ENCODE assay signal across 8 cellular contexts in genomic region chr15:55789066-55789660, GRCh38. TPM values are rescaled to one million over a fixed set of nuclear protein-coding genes. Genes with fewer than 3 reads are reported as not detected.
DNase-seq lines count a peak whose midpoint lies in the region; ATAC-seq, FAIRE-seq and TF ChIP-seq lines count a peak whose summit lies in the region.

No MANE protein-coding gene starts in this region.

- peak; percentile 27 to 45 for TF ChIP-seq CTCF in endothelial cell of umbilical vein (IDR thresholded peaks at IDR 0.05; ENCODE audit: extremely low read depth in 1 of 2, insufficient read depth in 1 of 2, low read depth in 1 of 2, low read length in 2 of 2)

- H3K9me1 ChIP-seq in endothelial cell of umbilical vein (replicated peaks; ENCODE audit: control insufficient read depth, extremely low read depth, insufficient read depth, low read length), result no peaks in the 10 kb centered on the region

- dilution Hi-C loops in endothelial cell of umbilical vein (cut with MboI; ENCODE audit: extremely low pct_ligation_motif_present, low sequenced_read_pairs), result no loop called here

- H2AFZ ChIP-seq in endothelial cell of umbilical vein (ENCODE audit: low read depth, low read length), result no peak overlapping the region

- H3K4me2 ChIP-seq in endothelial cell of umbilical vein (ENCODE audit: insufficient read depth, low read length), result no peak overlapping the region

- intact Hi-C loops in endothelial cell of umbilical vein (cut with micrococcal nuclease), result no loop called here

- H3K9ac ChIP-seq in endothelial cell of umbilical vein (replicated peaks; ENCODE audit: extremely low read depth, insufficient read depth, low read length), result no peak overlapping the region

- no peak overlapping the region for H3K27ac ChIP-seq in endothelial cell of umbilical vein (ENCODE audit: insufficient read depth, low read depth, low read length)

- no peak for FAIRE-seq in endothelial cell of umbilical vein (lab: Jason Lieb, UNC)

- no peak for ATAC-seq in GM21423 (IDR thresholded peaks at IDR 0.05; ENCODE audit: unreplicated experiment)
- no peak for ATAC-seq in GM21367 (IDR thresholded peaks at IDR 0.05; ENCODE audit: unreplicated experiment)

- no peaks in the 10 kb centered on the region for H3K36me3 ChIP-seq in endothelial cell of umbilical vein (ENCODE audit: control insufficient read depth in 2 of 2, extremely low read depth in 1 of 2, insufficient read depth in 2 of 2, low read length in 2 of 2)

- BruUV-seq in endothelial cell of umbilical vein (replicated peaks; lab: Mats Ljungman, UMichigan), result no TSS peak

- no peaks in the 10 kb centered on the region for H3K4me1 ChIP-seq in endothelial cell of umbilical vein (ENCODE audit: control insufficient read depth, extremely low read depth, insufficient read depth, low read length)

- no peak for TF ChIP-seq POLR2A in endothelial cell of umbilical vein (IDR thresholded peaks at IDR 0.05; ENCODE audit: low read depth, low read length)

- CTCF ChIA-PET in endothelial cell of umbilical vein (lab: Charles Lee), result interaction anchor here (0.6 to 1.6 kb wide), 5 partner anchors 14 to 124 kb away, joined by 3 to 4 read pairs (median 3); no protein-coding TSS in a partner anchor

- H3K4me3 ChIP-seq in endothelial cell of umbilical vein (replicated peaks in 1 of 3; ENCODE audit: insufficient read depth in 1 of 3, low read depth in 1 of 3, low read length in 3 of 3), result no peak overlapping the region

- no peaks in the 10 kb centered on the region for H3K27me3 ChIP-seq in endothelial cell of umbilical vein (ENCODE audit: control insufficient read depth in 2 of 2, insufficient read depth in 2 of 2, low read length in 2 of 2)

- no peaks in the 10 kb centered on the region for H4K20me1 ChIP-seq in endothelial cell of umbilical vein (replicated peaks; ENCODE audit: control insufficient read depth, extremely low read depth, insufficient read depth, low read length)

- POLR2A ChIA-PET in endothelial cell of umbilical vein (lab: Charles Lee), result no interaction called here

- no peaks in the 10 kb centered on the region for H3K79me2 ChIP-seq in endothelial cell of umbilical vein (ENCODE audit: control insufficient read depth, insufficient read depth, low read length)

- H3K9me3 ChIP-seq in endothelial cell of umbilical vein (replicated peaks; ENCODE audit: control insufficient read depth, insufficient read depth, low read length), result no peaks in the 10 kb centered on the region

- DNase-seq in DMS53 (lab: John Stamatoyannopoulos, UW) (peak; percentile 56), DMS53 treated with DMSO at 0.1 percent for 48 hours (lab: John Stamatoyannopoulos, UW; ENCODE audit: unreplicated experiment) (no peak), endothelial cell of umbilical vein (ENCODE audit: low read depth, low spot score) (no peak), NCI-H774 (lab: John Stamatoyannopoulos, UW) (no peak)
- peak; percentile 78 for DNase-seq in activated CD4-positive, alpha-beta T cell treated with anti-CD3 and anti-CD28 coated beads for 48 hours
- DNase-seq in stimulated activated CD4-positive, alpha-beta T cell treated with anti-CD3 and anti-CD28 coated beads, Interleukin-1b, Interleukin-23, amount 100 ng/mL, for 4 hours (ENCODE audit: low read depth in 2 of 2), result peak; percentile 29 to 40

TF ChIP-seq in endothelial cell of umbilical vein, 7 proteins besides CTCF, POLR2A, EP300 and RAD21:
- no peak for TF ChIP-seq POLR2AphosphoS5 (IDR thresholded peaks at IDR 0.05; ENCODE audit: insufficient read depth, low read depth, low read length)
- no peak for TF ChIP-seq FOS (IDR thresholded peaks at IDR 0.05; ENCODE audit: borderline replicate concordance, insufficient read depth, low read length)
- no peak for TF ChIP-seq MAX (IDR thresholded peaks at IDR 0.05; ENCODE audit: insufficient read depth, insufficient read length)
- no peak for TF ChIP-seq GATA2 (IDR thresholded peaks at IDR 0.05; ENCODE audit: insufficient read depth, insufficient read length, low read depth, low read length)
- no peak for TF ChIP-seq JUN (IDR thresholded peaks at IDR 0.05; ENCODE audit: borderline replicate concordance, insufficient read depth, insufficient read length, low read depth)
- no peak for TF ChIP-seq EZH2 (IDR thresholded peaks at IDR 0.05; ENCODE audit: borderline replicate concordance, low read depth, low read length, severe bottlenecking)
- TF ChIP-seq MYC (IDR thresholded peaks at IDR 0.05; ENCODE audit: low read depth, low read length), result no peak

RNA-seq across cellular contexts. Expression of gene PRTG, which starts 46.2 kb away (rescaled TPM):
- total RNA-seq in endothelial cell of umbilical vein, result 8.2 and 12.4 TPM in 2 replicates
- polyA plus RNA-seq in endothelial cell of umbilical vein, result 3.0 and 3.4 TPM in 2 replicates
- 2.7 and 3.3 TPM in 2 replicates for polyA plus RNA-seq in endothelial cell of umbilical vein (2011; cell fraction: cytosol; rRNA removed)
- 11.0 and 12.5 TPM in 2 replicates for polyA plus RNA-seq in endothelial cell of umbilical vein (2011; cell fraction: nucleus; rRNA removed)
- 2.0 and 3.5 TPM in 2 replicates for polyA plus RNA-seq in endothelial cell of umbilical vein (2012)
- 11.5 and 14.7 TPM in 2 replicates for polyA minus RNA-seq in endothelial cell of umbilical vein
- 6.9 TPM for polyA minus RNA-seq in endothelial cell of umbilical vein (2011; cell fraction: cytosol; rRNA and poly(A)+ RNA removed)
- polyA minus RNA-seq in endothelial cell of umbilical vein (2011; cell fraction: nucleus; rRNA and poly(A)+ RNA removed), result 32.6 and 34.8 TPM in 2 replicates

Comparison
In these comparisons a context has a peak if more than half of its experiments do, and no peak if none do; other contexts are left out.
1. DNase-seq: peak in DMS53 (single experiment), activated CD4-positive, alpha-beta T cell treated with anti-CD3 and anti-CD28 coated beads for 48 hours (single experiment) and stimulated activated CD4-positive, alpha-beta T cell treated with anti-CD3 and anti-CD28 coated beads, Interleukin-1b, Interleukin-23, amount 100 ng/mL, for 4 hours (2 of 2); none in DMS53 treated with DMSO at 0.1 percent for 48 hours (single experiment), endothelial cell of umbilical vein (single experiment) and NCI-H774 (single experiment).